ENCODE assay signal across 20 cellular contexts in genomic region chr7:79425665-79426064, GRCh38. TPM values are rescaled to one million over a fixed set of nuclear protein-coding genes. Genes with fewer than 3 reads are reported as not detected.
A peak's percentile ranks its signal among the peaks of the same experiment; 100 is the strongest.
DNase-seq lines count a peak whose midpoint lies in the region; ATAC-seq, FAIRE-seq and TF ChIP-seq lines count a peak whose summit lies in the region.
"Had no signal": no experiment of that assay in that cellular context is flagged by ENCODE, and none has a peak within 500 bp of the region (broad histone marks: within the 10 kb centered on the region; RNA-seq: fewer than 3 reads in every experiment).

No MANE protein-coding gene starts in this region.

- H3K27me3 ChIP-seq in CD8-positive, alpha-beta T cell (ENCODE audit: insufficient read depth, low read length): no peaks in the 10 kb centered on the region
- H3K27me3 ChIP-seq in MM.1S (replicated peaks; ENCODE audit: insufficient read depth, low read length): no peaks in the 10 kb centered on the region
- H3K27me3 ChIP-seq: BLaER1 had no signal

- no peak overlapping the region for H3K4me3 Mint-ChIP-seq in CD8-positive, alpha-beta T cell
- H3K4me3 Mint-ChIP-seq: CD14-positive monocyte; CD4-positive, alpha-beta memory T cell; H9 had no signal

- no peaks in the 10 kb centered on the region for H3K36me3 Mint-ChIP-seq in CD8-positive, alpha-beta T cell
- H3K36me3 Mint-ChIP-seq: CD14-positive monocyte; CD4-positive, alpha-beta memory T cell had no signal

- no peaks in the 10 kb centered on the region for H3K4me1 ChIP-seq in CD8-positive, alpha-beta T cell (ENCODE audit: insufficient read depth, low read length)
- no peaks in the 10 kb centered on the region for H3K4me1 ChIP-seq in MM.1S (ENCODE audit: low read length)
- H3K4me1 ChIP-seq in kidney (ENCODE audit: control insufficient read depth in 1 of 2, insufficient read depth in 1 of 2, low read depth in 1 of 2, low read length in 2 of 2): no peaks in the 10 kb centered on the region
- H3K4me1 ChIP-seq: BLaER1 had no signal

- H3K4me1 Mint-ChIP-seq in CD8-positive, alpha-beta T cell (ENCODE audit: low read depth): no peaks in the 10 kb centered on the region
- H3K4me1 Mint-ChIP-seq: CD14-positive monocyte; CD4-positive, alpha-beta memory T cell; H9 had no signal

- FAIRE-seq in kidney (lab: Jason Lieb, UNC): no peak
- FAIRE-seq: A549, H1, HepG2 had no signal

- no peaks in the 10 kb centered on the region for H3K9me3 ChIP-seq in CD8-positive, alpha-beta T cell (ENCODE audit: low read length)
- H3K9me3 ChIP-seq in MM.1S (replicated peaks; ENCODE audit: insufficient read depth, low read length) (no peaks in the 10 kb centered on the region), kidney (ENCODE audit: control insufficient read depth in 1 of 2, low read length in 2 of 2) (no peaks in the 10 kb centered on the region)
- H3K9me3 ChIP-seq: A549, BLaER1 had no signal

- H3K27me3 Mint-ChIP-seq in CD8-positive, alpha-beta T cell (ENCODE audit: low read depth): no peaks in the 10 kb centered on the region
- H3K27me3 Mint-ChIP-seq: CD4-positive, alpha-beta memory T cell had no signal

- H3K4me3 ChIP-seq in CD8-positive, alpha-beta T cell (ENCODE audit: low read depth, low read length): no peak overlapping the region
- H3K4me3 ChIP-seq in MM.1S (ENCODE audit: low read length): no peak overlapping the region
- no peak overlapping the region for H3K4me3 ChIP-seq in kidney (ENCODE audit: low read length in 2 of 2)
- H3K4me3 ChIP-seq: A549, BLaER1 had no signal

- H3K9me2 ChIP-seq in MM.1S (replicated peaks; ENCODE audit: insufficient read depth, low read length): no peaks in the 10 kb centered on the region

- POLR2A ChIA-PET in CD8-positive, alpha-beta T cell (lab: Charles Lee): no interaction called here

- H3K36me3 ChIP-seq in CD8-positive, alpha-beta T cell (ENCODE audit: insufficient read depth, low read length): no peaks in the 10 kb centered on the region
- H3K36me3 ChIP-seq in MM.1S (replicated peaks; ENCODE audit: insufficient read depth, low read length) (no peaks in the 10 kb centered on the region), kidney (ENCODE audit: control insufficient read depth in 1 of 2, insufficient read depth in 2 of 2, low read length in 2 of 2) (no peaks in the 10 kb centered on the region)
- H3K36me3 ChIP-seq: BLaER1 had no signal

- no peak overlapping the region for H2AFZ ChIP-seq in MM.1S (ENCODE audit: low read length)

- H3K4me2 ChIP-seq in MM.1S (ENCODE audit: low read depth, low read length): no peak overlapping the region
- H3K4me2 ChIP-seq: A549, BLaER1 had no signal

- H3K27ac ChIP-seq in cingulate gyrus (ENCODE audit: low read depth, low read length) (peak overlapping the region; percentile 82), MM.1S (ENCODE audit: low read length) (no peak overlapping the region), kidney (ENCODE audit: low read depth in 2 of 2, low read length in 2 of 2) (no peak overlapping the region)
- no peak overlapping the region for H3K27ac ChIP-seq in CD8-positive, alpha-beta T cell (ENCODE audit: low read depth, low read length)
- H3K27ac ChIP-seq: 22Rv1, A549, BLaER1 had no signal

- CTCF ChIA-PET in CD8-positive, alpha-beta T cell (lab: Charles Lee): no interaction called here

- H3F3A ChIP-seq in MM.1S (ENCODE audit: insufficient read depth, low read length): no peaks in the 10 kb centered on the region

- DNase-seq in Ammon's horn (ENCODE audit: low spot score) (peak; percentile 75), medulla oblongata (ENCODE audit: extremely low spot score) (peak; percentile 81), putamen (ENCODE audit: low spot score) (peak; percentile 81), NAMALWA (ENCODE audit: low spot score) (no peak), MM.1S (no peak), kidney (no peak)
- DNase-seq in CD8-positive, alpha-beta T cell: no peak
- DNase-seq: AML-193; Calu3; CD4-positive, alpha-beta memory T cell; DMS79 treated with DMSO at 0.1 percent for 48 hours; GF-D8; H9 had no signal

- no peak for ATAC-seq in CD8-positive, alpha-beta T cell
- ATAC-seq: A549, HepG2 had no signal

- H3K27ac Mint-ChIP-seq in CD8-positive, alpha-beta T cell: no peak overlapping the region
- H3K27ac Mint-ChIP-seq: CD14-positive monocyte; CD4-positive, alpha-beta memory T cell; H9 had no signal

- no peak for TF ChIP-seq CTCF in CD8-positive, alpha-beta T cell (IDR thresholded peaks at IDR 0.05)
- no peak for TF ChIP-seq CTCF in MM.1S (IDR thresholded peaks at IDR 0.05; ENCODE audit: low read length)
- TF ChIP-seq CTCF in kidney (IDR thresholded peaks at IDR 0.05; ENCODE audit: borderline replicate concordance, extremely low read depth, insufficient read depth): no peak

- H3K79me2 ChIP-seq in MM.1S (ENCODE audit: low read length): no peaks in the 10 kb centered on the region

- H4K20me1 ChIP-seq in MM.1S (ENCODE audit: insufficient read depth, low read length): no peaks in the 10 kb centered on the region
- H4K20me1 ChIP-seq: BLaER1 had no signal

- no peaks in the 10 kb centered on the region for H3K9me3 Mint-ChIP-seq in CD8-positive, alpha-beta T cell
- H3K9me3 Mint-ChIP-seq: CD14-positive monocyte, H9 had no signal

- H3K9ac ChIP-seq in MM.1S (ENCODE audit: low read length) (no peak overlapping the region), kidney (ENCODE audit: low read length in 2 of 2) (no peak overlapping the region)
- H3K9ac ChIP-seq: BLaER1 had no signal

- intact Hi-C loops in CD8-positive, alpha-beta T cell (cut with DNase I, micrococcal nuclease): no loop called here
- intact Hi-C loops in kidney (cut with DNase I): no loop called here

RNA-seq across cellular contexts. Expression of gene MAGI2, which starts 27.8 kb away (rescaled TPM):
- total RNA-seq in CD8-positive, alpha-beta T cell: under 1 TPM in 1 of 2 experiments, not detected in 1; 0.05 TPM
- total RNA-seq in kidney: 9.0 TPM
- 4.4 TPM for polyA plus RNA-seq in kidney (ENCODE audit: insufficient read depth, low read depth, low replicate concordance)
- polyA plus RNA-seq: CD4-positive, alpha-beta memory T cell had no signal

Comparison
In these comparisons a context has a peak if more than half of its experiments do, and no peak if none do; other contexts are left out.
1. DNase-seq: peak in Ammon's horn (single experiment), medulla oblongata (single experiment) and putamen (single experiment); none in NAMALWA (single experiment), CD8-positive, alpha-beta T cell (0 of 7), MM.1S (single experiment) and kidney (single experiment).